ENCODE assay signal across 18 cellular contexts in the genomic region with DNA sequence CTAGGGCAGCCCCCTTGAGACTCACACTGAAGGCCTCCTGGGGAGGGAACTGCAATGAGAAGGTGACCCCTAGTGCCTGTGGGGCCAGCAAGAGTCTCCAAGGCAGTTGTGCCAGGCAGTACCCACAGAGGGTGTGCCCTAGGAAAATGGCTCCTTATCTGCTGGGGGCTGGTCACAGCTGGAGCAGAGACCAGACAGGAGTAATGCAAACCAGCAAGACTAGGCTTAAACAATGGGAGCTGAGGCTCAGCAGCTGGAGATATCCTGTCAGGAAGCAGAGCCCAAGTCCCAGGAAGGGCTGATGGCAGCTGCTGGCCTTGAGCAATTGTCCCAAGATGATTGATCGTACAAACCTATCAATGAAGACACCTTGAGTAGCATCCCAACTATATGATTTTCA. TPM values are rescaled to one million over a fixed set of nuclear protein-coding genes. Genes with fewer than 3 reads are reported as not detected.
DNase-seq lines count a peak whose midpoint lies in the region; ATAC-seq, FAIRE-seq and TF ChIP-seq lines count a peak whose summit lies in the region.
"Had no signal": no experiment of that assay in that cellular context is flagged by ENCODE, and none has a peak within 500 bp of the region (broad histone marks: within the 10 kb centered on the region; RNA-seq: fewer than 3 reads in every experiment).

No MANE protein-coding gene starts in this region.

- ATAC-seq in HepG2 (peak; percentile 31), right lobe of liver (no peak)

- peaks cover 97% of the 10 kb centered on the region for H3K79me2 ChIP-seq in HepG2 (ENCODE audit: insufficient read depth, low read length)
- peaks cover 5% of the 10 kb centered on the region for H3K79me2 ChIP-seq in mesendoderm (ENCODE audit: control insufficient read depth, insufficient read depth, low read length)

- TF ChIP-seq POLR2A in HepG2 (IDR thresholded peaks at IDR 0.05; ENCODE audit: insufficient read depth in 1 of 2, low read depth in 2 of 2, low read length in 2 of 2), result no peak
- TF ChIP-seq POLR2A in right lobe of liver (IDR thresholded peaks at IDR 0.05), result no peak
- no peak for TF ChIP-seq POLR2A in stomach (IDR thresholded peaks at IDR 0.05)

- H4K8ac ChIP-seq in mesendoderm (ENCODE audit: low read depth, low read length), result no peak overlapping the region

- H3K36me3 ChIP-seq in HepG2 (replicated peaks in 1 of 2; ENCODE audit: control insufficient read depth in 1 of 2, insufficient read depth in 2 of 2, low read length in 2 of 2) (peaks cover 4% of the 10 kb centered on the region in 2 experiments; a peak in 4 of 5 replicates), right lobe of liver (no peaks in the 10 kb centered on the region), endodermal cell (ENCODE audit: control insufficient read depth, insufficient read depth, low read length) (peaks cover 30% of the 10 kb centered on the region), mesendoderm (ENCODE audit: control insufficient read depth, insufficient read depth, low read length) (no peaks in the 10 kb centered on the region), stomach (no peaks in the 10 kb centered on the region)

- no peak overlapping the region for H3K9ac ChIP-seq in HepG2 (ENCODE audit: insufficient read depth, low read depth, low read length)
- H3K9ac ChIP-seq in endodermal cell (ENCODE audit: extremely low read depth, low read length, poor library complexity, severe bottlenecking), result no peak overlapping the region
- H3K9ac ChIP-seq in mesendoderm (ENCODE audit: low read length), result no peak overlapping the region

- H4K5ac ChIP-seq in mesendoderm (ENCODE audit: low read length), result no peak overlapping the region

- H2AFZ ChIP-seq in HepG2 (ENCODE audit: low read length), result no peak overlapping the region

- H2AK5ac ChIP-seq in mesendoderm (ENCODE audit: low read length), result no peak overlapping the region

- H3K9me3 ChIP-seq in HepG2 (ENCODE audit: low read length) (no peaks in the 10 kb centered on the region), right lobe of liver (no peaks in the 10 kb centered on the region), endodermal cell (ENCODE audit: control insufficient read depth, low read length) (peaks cover 11% of the 10 kb centered on the region), stomach (no peaks in the 10 kb centered on the region)

- H3K4me2 ChIP-seq in HepG2 (ENCODE audit: low read depth, low read length) (no peak overlapping the region), mesendoderm (ENCODE audit: low read length) (no peak overlapping the region)

- POLR2A ChIA-PET in HepG2 (lab: Yijun Ruan, JAX), result interaction anchor here (3.0 kb wide), 1 partner anchor 13 kb away, joined by 21 read pairs; no protein-coding TSS in a partner anchor

- CTCF ChIA-PET in HepG2 (lab: Yijun Ruan, JAX; ENCODE audit: low intra/inter-chr PET ratio, low total read pairs), result no interaction called here

- H2BK5ac ChIP-seq in mesendoderm (ENCODE audit: low read length), result no peak overlapping the region

- no peak overlapping the region for H3K23ac ChIP-seq in mesendoderm (ENCODE audit: low read length)

- H3K36me3 Mint-ChIP-seq in endodermal cell (ENCODE audit: low read depth), result peaks cover 21% of the 10 kb centered on the region
- peaks cover 9% of the 10 kb centered on the region for H3K36me3 Mint-ChIP-seq in type B pancreatic cell
- peaks cover 10% of the 10 kb centered on the region for H3K36me3 Mint-ChIP-seq in progenitor cell of endocrine pancreas (ENCODE audit: insufficient read depth)

- intact Hi-C loops in HepG2 (cut with micrococcal nuclease; ENCODE audit: unreplicated experiment) (no loop called here), right lobe of liver (cut with DNase I) (no loop called here), stomach (cut with DNase I; ENCODE audit: low total_unique reads) (no loop called here)

- peak overlapping the region; percentile 51 for H3K56ac ChIP-seq in mesendoderm (ENCODE audit: low read length)

- no peak for TF ChIP-seq RAD21 in HepG2 (CRISPR knock-in tag; IDR thresholded peaks at IDR 0.05)

- peaks cover 20% of the 10 kb centered on the region for H3K79me1 ChIP-seq in mesendoderm (ENCODE audit: low read length)

- H2BK15ac ChIP-seq in mesendoderm (replicated peaks; ENCODE audit: low read depth), result no peak overlapping the region

- H3K27ac ChIP-seq in HepG2 (ENCODE audit: extremely low read length, insufficient read depth, low read length) (peak overlapping the region; percentile 23), right lobe of liver (no peak overlapping the region), endodermal cell (ENCODE audit: low read depth, low read length) (no peak overlapping the region), mesendoderm (ENCODE audit: low read depth, low read length) (peak overlapping the region; percentile 20), stomach (no peak overlapping the region)
- H3K27ac ChIP-seq: HL-60 had no signal

- no peak for TF ChIP-seq EP300 in HepG2 (IDR thresholded peaks at IDR 0.05; ENCODE audit: low read depth in 2 of 2, low read length in 2 of 2)
- no peak for TF ChIP-seq EP300 in HepG2 (CRISPR knock-in tag; IDR thresholded peaks at IDR 0.05; ENCODE audit: borderline replicate concordance)
- TF ChIP-seq EP300 in stomach (IDR thresholded peaks at IDR 0.05), result no peak

- H3K4ac ChIP-seq in mesendoderm (ENCODE audit: low read depth, low read length), result no peak overlapping the region

- no peak overlapping the region for H3K27ac Mint-ChIP-seq in endodermal cell
- no peak overlapping the region for H3K27ac Mint-ChIP-seq in type B pancreatic cell
- no peak overlapping the region for H3K27ac Mint-ChIP-seq in progenitor cell of endocrine pancreas
- H3K27ac Mint-ChIP-seq: CD4-positive, alpha-beta T cell; HFFc6 had no signal

- H3K4me1 Mint-ChIP-seq in endodermal cell (peaks cover 39% of the 10 kb centered on the region), type B pancreatic cell (ENCODE audit: unreplicated experiment) (peaks cover 33% of the 10 kb centered on the region), progenitor cell of endocrine pancreas (ENCODE audit: low read depth) (peaks cover 18% of the 10 kb centered on the region)

- H3K9me3 Mint-ChIP-seq in endodermal cell (peaks cover 5% of the 10 kb centered on the region), type B pancreatic cell (no peaks in the 10 kb centered on the region), progenitor cell of endocrine pancreas (ENCODE audit: low read depth) (peaks cover 3% of the 10 kb centered on the region)
- H3K9me3 Mint-ChIP-seq: CD4-positive, alpha-beta T cell had no signal

- H4K20me1 ChIP-seq in HepG2 (ENCODE audit: insufficient read depth, low read length), result no peaks in the 10 kb centered on the region

- no peak overlapping the region for H2BK120ac ChIP-seq in mesendoderm (ENCODE audit: low read depth, low read length)

- FAIRE-seq in HepG2 (lab: Jason Lieb, UNC), result no peak
- FAIRE-seq: GM12891 had no signal

- peak overlapping the region; percentile 24 for H3K18ac ChIP-seq in mesendoderm (ENCODE audit: low read length)

- H3K4me3 ChIP-seq in HepG2 (replicated peaks in 1 of 3; ENCODE audit: insufficient read depth in 1 of 3, low read depth in 2 of 3, low read length in 3 of 3) (no peak overlapping the region), right lobe of liver (no peak overlapping the region), endodermal cell (ENCODE audit: low read length) (peak overlapping the region; percentile 11), mesendoderm (ENCODE audit: low read length) (no peak overlapping the region), stomach (no peak overlapping the region)

- 100% methylated on average over 1 of the region's 1 CpG for WGBS in HepG2 (ENCODE audit: low lambda C conversion rate)
- WGBS in right lobe of liver (ENCODE audit: insufficient coverage, low coverage, low lambda C conversion rate, missing lambda C conversion rate), result no CpG with 5 or more reads among the region's 1 CpG
- WGBS in endodermal cell (ENCODE audit: insufficient coverage in 1 of 2, insufficient read length in 1 of 2), 2 experiments, result 73 to 100% methylated on average over 1 of the region's 1 CpG
- no CpG with 5 or more reads among the region's 1 CpG for WGBS in mesendoderm (ENCODE audit: extremely low coverage, insufficient coverage, low lambda C conversion rate)
- WGBS in stomach, 5 donors, result 78 to 100% (median 97%) methylated on average over 1 of the region's 1 CpG

- H3K4me1 ChIP-seq in HepG2 (ENCODE audit: insufficient read depth, low read length), result peaks cover 94% of the 10 kb centered on the region
- H3K4me1 ChIP-seq in right lobe of liver, result peaks cover 0 to under 1% (median 0%) of the 10 kb centered on the region in 4 donors
- peaks cover 36% of the 10 kb centered on the region for H3K4me1 ChIP-seq in endodermal cell (ENCODE audit: control insufficient read depth, insufficient read depth, low read length)
- H3K4me1 ChIP-seq in mesendoderm (ENCODE audit: control insufficient read depth, low read depth, low read length), result peaks cover 15% of the 10 kb centered on the region
- no peaks in the 10 kb centered on the region for H3K4me1 ChIP-seq in stomach

- H3K4me3 Mint-ChIP-seq in endodermal cell (no peak overlapping the region), type B pancreatic cell (no peak overlapping the region), progenitor cell of endocrine pancreas (ENCODE audit: low read depth) (no peak overlapping the region)
- H3K4me3 Mint-ChIP-seq: CD4-positive, alpha-beta T cell; HFFc6 had no signal

- no TSS peak for BruUV-seq in HepG2 (replicated peaks; lab: Mats Ljungman, UMichigan)

- H3K27me3 ChIP-seq in HepG2 (ENCODE audit: control insufficient read depth in 1 of 2, insufficient read depth in 2 of 2, low read length in 2 of 2), result no peaks in the 10 kb centered on the region
- no peaks in the 10 kb centered on the region for H3K27me3 ChIP-seq in right lobe of liver
- no peaks in the 10 kb centered on the region for H3K27me3 ChIP-seq in endodermal cell (ENCODE audit: control insufficient read depth, insufficient read depth, low read length, poor library complexity, severe bottlenecking)
- no peaks in the 10 kb centered on the region for H3K27me3 ChIP-seq in mesendoderm (ENCODE audit: insufficient read depth, low read length, poor library complexity)
- H3K27me3 ChIP-seq in stomach, result peaks cover 0 to 14% (median 0%) of the 10 kb centered on the region in 3 donors

- no peaks in the 10 kb centered on the region for H3K27me3 Mint-ChIP-seq in endodermal cell (ENCODE audit: insufficient read depth)
- no peaks in the 10 kb centered on the region for H3K27me3 Mint-ChIP-seq in type B pancreatic cell
- H3K27me3 Mint-ChIP-seq in progenitor cell of endocrine pancreas, result no peaks in the 10 kb centered on the region

- DNase-seq in HepG2 (ENCODE audit: low spot score) (no peak), right lobe of liver (no peak), endodermal cell (peak; percentile 57), mesendoderm (peak; percentile 81), type B pancreatic cell (ENCODE audit: extremely low spot score, unreplicated experiment) (peak; percentile 40), NCI-H1930 (lab: John Stamatoyannopoulos, UW) (no peak), stomach (no peak), progenitor cell of endocrine pancreas (ENCODE audit: low spot score, unreplicated experiment) (no peak)
- DNase-seq: 8988T; ACHN; C1 segment of cervical spinal cord; Calu3; CD4-positive, alpha-beta T cell; DMS 273 treated with DMSO at 0.1 percent for 48 hours; HCEC 1CT; HFFc6 had no signal

- in situ Hi-C loops in HepG2 (cut with HindIII; ENCODE audit: extremely low pct_ligation_motif_present, low pct_unique_long_range_greater_than_20kb), result no loop called here

- TF ChIP-seq CTCF in HepG2 (CRISPR knock-in tag; IDR thresholded peaks at IDR 0.05) (no peak), right lobe of liver (IDR thresholded peaks at IDR 0.05) (no peak), endodermal cell (conservative IDR thresholded peaks at IDR 0.05) (no peak), type B pancreatic cell (conservative IDR thresholded peaks at IDR 0.05) (no peak), stomach (IDR thresholded peaks at IDR 0.05) (no peak), progenitor cell of endocrine pancreas (IDR thresholded peaks at IDR 0.05; ENCODE audit: unreplicated experiment) (no peak)

RNA-seq across cellular contexts. Expression of a gene that starts 26.8 kb away (rescaled TPM):
- total RNA-seq in HepG2 (2016; rRNA removed; fragmentation: Illumina TruSeq; extraction: Trizol), result 36.0 and 40.1 TPM in 2 replicates
- total RNA-seq in HepG2 (2016; cell fraction: cytosol; rRNA removed; fragmentation: Illumina TruSeq; extraction: Trizol; ENCODE audit: low read depth), result 13.0 and 13.9 TPM in 2 replicates
- 36.8 and 38.9 TPM in 2 replicates for total RNA-seq in HepG2 (2016; cell fraction: insoluble cytoplasmic fraction; rRNA removed; fragmentation: Illumina TruSeq; extraction: Trizol)
- 37.8 and 40.8 TPM in 2 replicates for total RNA-seq in HepG2 (2016; cell fraction: membrane; rRNA removed; fragmentation: Illumina TruSeq; extraction: Trizol)
- total RNA-seq in HepG2 (2016; cell fraction: nucleus; rRNA removed; fragmentation: Illumina TruSeq; extraction: Trizol), result 35.5 and 39.9 TPM in 2 replicates
- polyA plus RNA-seq in HepG2 (2011; rRNA removed), result 22.6 and 27.3 TPM in 2 replicates
- polyA plus RNA-seq in HepG2 (2011; cell fraction: cytosol; rRNA removed), result 9.9 and 16.5 TPM in 2 replicates
- 15.6 and 16.3 TPM in 2 replicates for polyA plus RNA-seq in HepG2 (2011; cell fraction: nucleus; rRNA removed)
- 28.6 and 31.7 TPM in 2 replicates for polyA plus RNA-seq in HepG2 (2012)
- polyA plus RNA-seq in HepG2 (2016; cell fraction: cytosol; fragmentation: Illumina TruSeq; extraction: Trizol; ENCODE audit: low read depth), result 10.7 and 15.9 TPM in 2 replicates
- polyA plus RNA-seq in HepG2 (2016; cell fraction: insoluble cytoplasmic fraction; fragmentation: Illumina TruSeq; extraction: Trizol; ENCODE audit: low read depth), result 49.4 and 50.1 TPM in 2 replicates
- 27.3 and 31.7 TPM in 2 replicates for polyA plus RNA-seq in HepG2 (2016; cell fraction: membrane; fragmentation: Illumina TruSeq; extraction: Trizol; ENCODE audit: low read depth)
- 72.4 and 76.7 TPM in 2 replicates for polyA plus RNA-seq in HepG2 (2016; cell fraction: nucleus; fragmentation: Illumina TruSeq; extraction: Trizol; ENCODE audit: insufficient read depth, low read depth)
- polyA minus RNA-seq in HepG2 (2011; rRNA and poly(A)+ RNA removed; ENCODE audit: low replicate concordance), result 8.6 and 12.9 TPM in 2 replicates
- polyA minus RNA-seq in HepG2 (2011; cell fraction: cytosol; rRNA and poly(A)+ RNA removed), result 10.9 and 11.8 TPM in 2 replicates
- 32.4 and 33.1 TPM in 2 replicates for polyA minus RNA-seq in HepG2 (2011; cell fraction: nucleus; rRNA and poly(A)+ RNA removed)
- 1 to 10 TPM; 4.4 to 9.9 (median 5.8) TPM for total RNA-seq in right lobe of liver
- total RNA-seq in endodermal cell, result 10 to 100 TPM; 24.9 to 30.3 TPM
- 32.9 TPM for polyA plus RNA-seq in endodermal cell (2013, experiment 1 of 2)
- 32.6 TPM for polyA plus RNA-seq in endodermal cell (2013, experiment 2 of 2)
- 11.2 TPM for polyA plus RNA-seq in mesendoderm (2013, experiment 1 of 2)
- polyA plus RNA-seq in mesendoderm (2013, experiment 2 of 2), result 11.6 TPM
- total RNA-seq in type B pancreatic cell (ENCODE audit: low replicate concordance), result 14.2 and 19.4 TPM in 2 replicates
- 10 to 100 TPM in 4 of 5 donors, under 1 TPM in 1; 0.58 to 32.1 (median 13.8) TPM for total RNA-seq in stomach
- 1 to 10 TPM; 5.6 to 7.5 (median 6.9) TPM for polyA plus RNA-seq in stomach
- 21.4 and 22.9 TPM in 2 replicates for total RNA-seq in progenitor cell of endocrine pancreas

RNA-seq across cellular contexts. Expression of a gene that starts 41.1 kb away (rescaled TPM):
- total RNA-seq in HepG2 (2016; rRNA removed; fragmentation: Illumina TruSeq; extraction: Trizol), result 61.2 and 64.2 TPM in 2 replicates
- total RNA-seq in HepG2 (2016; cell fraction: cytosol; rRNA removed; fragmentation: Illumina TruSeq; extraction: Trizol; ENCODE audit: low read depth), result 22.9 and 28.7 TPM in 2 replicates
- total RNA-seq in HepG2 (2016; cell fraction: insoluble cytoplasmic fraction; rRNA removed; fragmentation: Illumina TruSeq; extraction: Trizol), result 62.9 and 63.8 TPM in 2 replicates
- total RNA-seq in HepG2 (2016; cell fraction: membrane; rRNA removed; fragmentation: Illumina TruSeq; extraction: Trizol), result 43.0 and 57.1 TPM in 2 replicates
- total RNA-seq in HepG2 (2016; cell fraction: nucleus; rRNA removed; fragmentation: Illumina TruSeq; extraction: Trizol), result 118 and 132 TPM in 2 replicates
- 26.8 and 31.3 TPM in 2 replicates for polyA plus RNA-seq in HepG2 (2011; rRNA removed)
- 20.4 and 21.0 TPM in 2 replicates for polyA plus RNA-seq in HepG2 (2011; cell fraction: cytosol; rRNA removed)
- 110 and 130 TPM in 2 replicates for polyA plus RNA-seq in HepG2 (2011; cell fraction: nucleus; rRNA removed)
- polyA plus RNA-seq in HepG2 (2012), result 47.0 and 84.0 TPM in 2 replicates
- 10.7 and 14.3 TPM in 2 replicates for polyA plus RNA-seq in HepG2 (2016; cell fraction: cytosol; fragmentation: Illumina TruSeq; extraction: Trizol; ENCODE audit: low read depth)
- 38.8 and 51.0 TPM in 2 replicates for polyA plus RNA-seq in HepG2 (2016; cell fraction: insoluble cytoplasmic fraction; fragmentation: Illumina TruSeq; extraction: Trizol; ENCODE audit: low read depth)
- polyA plus RNA-seq in HepG2 (2016; cell fraction: membrane; fragmentation: Illumina TruSeq; extraction: Trizol; ENCODE audit: low read depth), result 17.8 and 18.3 TPM in 2 replicates
- polyA plus RNA-seq in HepG2 (2016; cell fraction: nucleus; fragmentation: Illumina TruSeq; extraction: Trizol; ENCODE audit: insufficient read depth, low read depth), result 158 and 174 TPM in 2 replicates
- 1.5 and 97.9 TPM in 2 replicates for polyA minus RNA-seq in HepG2 (2011; rRNA and poly(A)+ RNA removed; ENCODE audit: low replicate concordance)
- polyA minus RNA-seq in HepG2 (2011; cell fraction: cytosol; rRNA and poly(A)+ RNA removed), result 60.3 and 64.2 TPM in 2 replicates
- 142 and 160 TPM in 2 replicates for polyA minus RNA-seq in HepG2 (2011; cell fraction: nucleus; rRNA and poly(A)+ RNA removed)
- 10 to 100 TPM in 2 of 6 experiments, 1 to 10 TPM in 4; 1.6 to 19.5 (median 6.5) TPM for total RNA-seq in right lobe of liver
- 100 to 1,000 TPM in 1 of 2 donors, 10 to 100 TPM in 1; 86.4 to 106 TPM for total RNA-seq in endodermal cell
- polyA plus RNA-seq in endodermal cell (2013, experiment 1 of 2), result 37.0 TPM
- 37.3 TPM for polyA plus RNA-seq in endodermal cell (2013, experiment 2 of 2)
- 9.8 TPM for polyA plus RNA-seq in mesendoderm (2013, experiment 1 of 2)
- polyA plus RNA-seq in mesendoderm (2013, experiment 2 of 2), result 10.4 TPM
- 7.5 and 50.5 TPM in 2 replicates for total RNA-seq in type B pancreatic cell (ENCODE audit: low replicate concordance)
- total RNA-seq in stomach, result 10 to 100 TPM in 3 of 5 donors, 1 to 10 TPM in 2; 1.3 to 37.9 (median 11.0) TPM
- polyA plus RNA-seq in stomach, result 1 to 10 TPM in 2 of 3 donors, under 1 TPM in 1; 0.88 to 2.4 (median 1.5) TPM
- 78.8 and 82.5 TPM in 2 replicates for total RNA-seq in progenitor cell of endocrine pancreas

Comparison
In these comparisons a context has a peak if more than half of its experiments do, and no peak if none do; other contexts are left out.
1. H3K27ac ChIP-seq: peak in HepG2 (single experiment) and mesendoderm (single experiment); none in right lobe of liver (0 of 3), endodermal cell (single experiment) and stomach (0 of 5).
2. DNase-seq: peak in endodermal cell (single experiment), mesendoderm (single experiment) and type B pancreatic cell (single experiment); none in HepG2 (single experiment), right lobe of liver (0 of 3), NCI-H1930 (0 of 2), stomach (single experiment) and progenitor cell of endocrine pancreas (single experiment).